Comparison of ENCODE assay signal across 18 cellular contexts in the genomic region with DNA sequence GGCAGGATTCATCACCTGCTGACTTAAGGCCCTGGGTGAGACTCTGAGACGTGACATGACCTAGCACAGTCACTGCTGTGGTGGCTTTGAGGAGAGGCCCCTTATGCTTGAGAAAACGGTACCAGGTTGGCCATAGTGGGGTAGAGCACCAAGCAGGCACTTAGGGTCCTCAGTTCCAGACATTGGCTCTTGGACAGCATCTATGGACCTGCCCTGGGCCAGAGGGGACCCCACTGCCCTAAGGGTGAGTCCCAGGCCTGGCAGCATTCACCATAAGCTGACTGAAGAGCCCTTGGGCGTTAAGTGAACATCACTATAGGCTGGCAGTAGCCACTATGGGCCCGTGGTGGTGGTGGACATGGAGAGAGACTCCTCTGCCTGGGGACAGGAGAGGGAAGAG.
"Had no signal": no experiment of that assay in that cellular context is flagged by ENCODE, and none has a peak within 500 bp of the region (broad histone marks: within the 10 kb centered on the region; RNA-seq: fewer than 3 reads in every experiment).

No MANE protein-coding gene starts in this region.

- H3K27ac ChIP-seq: pancreas, right lobe of liver, stomach, thyroid gland had no signal

- H3K4me1 Mint-ChIP-seq: mesothelial cell of epicardium had no signal

- H3K4me3 Mint-ChIP-seq: mesothelial cell of epicardium; naive thymus-derived CD4-positive, alpha-beta T cell; nephron had no signal

- H3K27me3 ChIP-seq: dorsolateral prefrontal cortex, pancreas, right lobe of liver, stomach, thyroid gland had no signal

- ATAC-seq: mucosa of descending colon; naive thymus-derived CD4-positive, alpha-beta T cell; pancreas had no signal

- DNase-seq: cerebellar nuclear complex; cortex of kidney; dorsolateral prefrontal cortex; effector CD4-positive, alpha-beta T cell; mesenchymal stem cell; mucosa of descending colon; naive thymus-derived CD4-positive, alpha-beta T cell; occipital lobe; right lobe of liver; small intestine; stimulated activated CD4-positive, alpha-beta T cell treated with anti-CD3 and anti-CD28 coated beads, Interleukin-15, amount 100 ng/mL, for 24 hours; stimulated activated CD4-positive, alpha-beta T cell treated with anti-CD3 and anti-CD28 coated beads, Interleukin-2, amount 100 ng/mL, for 48 hours; stomach; thyroid gland; trophoblast cell had no signal

- H3K27me3 Mint-ChIP-seq: naive thymus-derived CD4-positive, alpha-beta T cell had no signal

- H3K4me3 ChIP-seq: dorsolateral prefrontal cortex, mucosa of descending colon, pancreas, right lobe of liver, stomach, thyroid gland had no signal

- H3K9me3 Mint-ChIP-seq: mesothelial cell of epicardium; naive thymus-derived CD4-positive, alpha-beta T cell; nephron had no signal

- H3K27ac Mint-ChIP-seq: mesothelial cell of epicardium, nephron had no signal

- H3K36me3 ChIP-seq: pancreas, right lobe of liver, thyroid gland had no signal

- H3K9me3 ChIP-seq: mucosa of descending colon, pancreas, right lobe of liver, stomach, thyroid gland had no signal
